In the genomic region with DNA sequence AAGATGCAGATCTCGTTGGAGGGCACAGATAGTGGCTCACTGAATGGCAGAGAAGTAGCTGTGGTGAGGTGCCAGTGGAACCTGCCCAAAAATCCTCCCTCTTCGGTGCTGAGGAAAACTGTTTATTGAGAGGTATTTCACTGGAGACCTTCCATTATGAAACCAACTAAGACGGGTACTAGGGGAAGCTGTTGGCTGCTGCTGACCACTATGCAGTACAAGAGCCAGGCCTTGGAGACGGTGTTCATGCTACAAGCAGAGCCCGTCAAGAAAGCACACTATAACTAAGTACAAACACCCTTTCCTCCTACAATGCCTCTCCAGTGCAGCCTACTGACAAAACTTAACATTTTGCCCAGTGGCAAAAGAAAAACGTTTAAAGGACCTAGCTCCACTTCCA, we compare ENCODE assay signal across 12 cellular contexts. TPM values are rescaled to one million over a fixed set of nuclear protein-coding genes. Genes with fewer than 3 reads are reported as not detected.
A peak's percentile ranks its signal among the peaks of the same experiment; 100 is the strongest.
DNase-seq lines count a peak whose midpoint lies in the region; ATAC-seq and TF ChIP-seq lines count a peak whose summit lies in the region.
"Had no signal": no experiment of that assay in that cellular context is flagged by ENCODE, and none has a peak within 500 bp of the region (broad histone marks: within the 10 kb centered on the region; RNA-seq: fewer than 3 reads in every experiment).

No MANE protein-coding gene starts in this region.

- intact Hi-C loops in Right ventricle myocardium superior (cut with DNase I) (no loop called here), sigmoid colon (cut with DNase I) (no loop called here)

- H3K36me3 Mint-ChIP-seq in WTC11 (peaks cover 3% of the 10 kb centered on the region; the same call in 1 of the 2 replicates), glutamatergic neuron (ENCODE audit: unreplicated experiment) (no peaks in the 10 kb centered on the region)

- WGBS in sigmoid colon, 2 donors = 73 to 76% methylated on average over 6 of the region's 6 CpGs

- CTCF ChIA-PET in WTC11 (lab: Charles Lee) = no interaction called here

- H3K9me3 Mint-ChIP-seq in WTC11 (no peaks in the 10 kb centered on the region), glutamatergic neuron (ENCODE audit: unreplicated experiment) (peaks cover 5% of the 10 kb centered on the region)

- no peaks in the 10 kb centered on the region for H3K27me3 ChIP-seq in cardiac muscle cell
- H3K27me3 ChIP-seq in thoracic aorta (replicated peaks; ENCODE audit: insufficient read depth) = no peaks in the 10 kb centered on the region
- H3K27me3 ChIP-seq in sigmoid colon = no peaks in the 10 kb centered on the region

- DNase-seq in cardiac muscle cell (ENCODE audit: low read depth in 1 of 2, low spot score in 1 of 2) = peak in 1 of 2 donors; percentile 17
- DNase-seq in Right ventricle myocardium superior = no peak
- no peak for DNase-seq in WTC11 (ENCODE audit: low spot score)
- peak; percentile 17 for DNase-seq in glutamatergic neuron
- no peak for DNase-seq in thoracic aorta (ENCODE audit: low spot score)
- no peak for DNase-seq in sigmoid colon
- DNase-seq: activated gamma-delta T cell; effector memory CD4-positive, alpha-beta T cell; stimulated activated CD4-positive, alpha-beta T cell treated with anti-CD3 and anti-CD28 coated beads, Interleukin-2, amount 100 ng/mL, for 48 hours had no signal

- no peaks in the 10 kb centered on the region for H3K27me3 Mint-ChIP-seq in WTC11 (ENCODE audit: low read depth)
- peaks cover 4% of the 10 kb centered on the region for H3K27me3 Mint-ChIP-seq in glutamatergic neuron (ENCODE audit: unreplicated experiment)

- 0 out of 2 replicates have a peak overlapping the region, but pooled peaks have one; percentile 59 for H3K27ac Mint-ChIP-seq in WTC11
- H3K27ac Mint-ChIP-seq in glutamatergic neuron (ENCODE audit: unreplicated experiment) = no peak overlapping the region

- TF ChIP-seq POLR2A in sigmoid colon (IDR thresholded peaks at IDR 0.05) = no peak

- TF ChIP-seq CTCF in cardiac muscle cell (IDR thresholded peaks at IDR 0.05; ENCODE audit: low read depth, low read length) (no peak), WTC11 (IDR thresholded peaks at IDR 0.05) (no peak), glutamatergic neuron (IDR thresholded peaks at IDR 0.05; ENCODE audit: partially characterized antibody, unreplicated experiment) (no peak), thoracic aorta (IDR thresholded peaks at IDR 0.05) (no peak), sigmoid colon (IDR thresholded peaks at IDR 0.05) (no peak)

- POLR2A ChIA-PET in WTC11 (lab: Charles Lee) = no interaction called here

- H3K4me1 Mint-ChIP-seq in WTC11 (peaks cover 59% of the 10 kb centered on the region), glutamatergic neuron (ENCODE audit: low read depth, unreplicated experiment) (peaks cover 17% of the 10 kb centered on the region)

- no peaks in the 10 kb centered on the region for H3K36me3 ChIP-seq in cardiac muscle cell
- no peaks in the 10 kb centered on the region for H3K36me3 ChIP-seq in thoracic aorta
- H3K36me3 ChIP-seq in sigmoid colon = no peaks in the 10 kb centered on the region

- TF ChIP-seq EP300 in sigmoid colon (IDR thresholded peaks at IDR 0.05) = no peak

- H3K27ac ChIP-seq in cardiac muscle cell (peak overlapping the region; percentile 8), thoracic aorta (peak overlapping the region; percentile 25 to 87), sigmoid colon (no peak overlapping the region)
- H3K27ac ChIP-seq: A549 had no signal

- no peak for ATAC-seq in Right ventricle myocardium superior (ENCODE audit: poor library complexity)
- ATAC-seq in WTC11 = no peak; the same call in 1 of the 2 replicates
- no peak for ATAC-seq in thoracic aorta (ENCODE audit: insufficient number of reproducible peaks, low FRiP score, low read depth)
- no peak for ATAC-seq in GM18858 (IDR thresholded peaks at IDR 0.05; ENCODE audit: unreplicated experiment)
- no peak for ATAC-seq in GM18870 (IDR thresholded peaks at IDR 0.05; ENCODE audit: unreplicated experiment)
- ATAC-seq: A549 had no signal

- H3K4me3 Mint-ChIP-seq in WTC11 (no peak overlapping the region; the same call in 1 of the 2 replicates), glutamatergic neuron (ENCODE audit: unreplicated experiment) (no peak overlapping the region)

- H3K4me3 ChIP-seq in cardiac muscle cell (no peak overlapping the region), thoracic aorta (no peak overlapping the region), sigmoid colon (no peak overlapping the region)
- H3K4me3 ChIP-seq: A549 had no signal

- H3K9me3 ChIP-seq in cardiac muscle cell (ENCODE audit: low read depth) (no peaks in the 10 kb centered on the region), thoracic aorta (no peaks in the 10 kb centered on the region), sigmoid colon (no peaks in the 10 kb centered on the region)
- H3K9me3 ChIP-seq: A549 had no signal

- H3K4me1 ChIP-seq in cardiac muscle cell (ENCODE audit: low read depth) (peaks cover 25% of the 10 kb centered on the region), thoracic aorta (ENCODE audit: control insufficient read depth in 1 of 2, low read depth in 2 of 2) (peaks cover 27 to 39% of the 10 kb centered on the region in 2 donors), sigmoid colon (peaks cover 0 to 39% (median 27%) of the 10 kb centered on the region in 4 donors)

TF ChIP-seq in WTC11, 78 proteins besides CTCF, POLR2A, EP300 and RAD21:
- TF ChIP-seq ZNF317 (CRISPR knock-in tag; IDR thresholded peaks at IDR 0.05; ENCODE audit: borderline replicate concordance, low read depth) (no peak), ERG (CRISPR knock-in tag; IDR thresholded peaks at IDR 0.05) (no peak), OVOL2 (CRISPR knock-in tag; IDR thresholded peaks at IDR 0.05; ENCODE audit: borderline replicate concordance) (no peak), ATF1 (CRISPR knock-in tag; IDR thresholded peaks at IDR 0.05) (no peak), SOX15 (CRISPR knock-in tag; IDR thresholded peaks at IDR 0.05) (no peak), STAT6 (CRISPR knock-in tag; conservative IDR thresholded peaks at IDR 0.05; ENCODE audit: low read depth) (no peak), ZNF232 (CRISPR knock-in tag; IDR thresholded peaks at IDR 0.05) (no peak), CREM (CRISPR knock-in tag; IDR thresholded peaks at IDR 0.05) (no peak), ZNF396 (CRISPR knock-in tag; IDR thresholded peaks at IDR 0.05; ENCODE audit: borderline replicate concordance) (no peak), IRF1 (CRISPR knock-in tag; IDR thresholded peaks at IDR 0.05) (no peak)

RNA-seq across cellular contexts. Expression of gene ARL5A, which starts 4.6 kb away (rescaled TPM):
- 47.6 and 48.0 TPM in 2 replicates for total RNA-seq in cardiac muscle cell
- polyA plus RNA-seq in cardiac muscle cell = 26.7 and 31.0 TPM in 2 replicates
- total RNA-seq in Right ventricle myocardium superior = 57.5 TPM
- total RNA-seq in WTC11 (2021) = 73.2 to 82.7 TPM (median 74.1 TPM) in 3 replicates
- 30.3 TPM for total RNA-seq in glutamatergic neuron (ENCODE audit: unreplicated experiment)
- total RNA-seq in thoracic aorta = 100 to 1,000 TPM in 1 of 2 donors, 10 to 100 TPM in 1; 44.1 to 133 TPM
- 10 to 100 TPM; 41.3 to 46.4 (median 43.9) TPM for total RNA-seq in sigmoid colon
- 10 to 100 TPM; 12.7 to 18.0 (median 16.7) TPM for polyA plus RNA-seq in sigmoid colon

Comparison
In these comparisons a context has a peak if more than half of its experiments do, and no peak if none do; other contexts are left out.
1. H3K27ac ChIP-seq: peak in cardiac muscle cell (single experiment) and thoracic aorta (2 of 2); none in sigmoid colon (0 of 4).